In the genomic region with DNA sequence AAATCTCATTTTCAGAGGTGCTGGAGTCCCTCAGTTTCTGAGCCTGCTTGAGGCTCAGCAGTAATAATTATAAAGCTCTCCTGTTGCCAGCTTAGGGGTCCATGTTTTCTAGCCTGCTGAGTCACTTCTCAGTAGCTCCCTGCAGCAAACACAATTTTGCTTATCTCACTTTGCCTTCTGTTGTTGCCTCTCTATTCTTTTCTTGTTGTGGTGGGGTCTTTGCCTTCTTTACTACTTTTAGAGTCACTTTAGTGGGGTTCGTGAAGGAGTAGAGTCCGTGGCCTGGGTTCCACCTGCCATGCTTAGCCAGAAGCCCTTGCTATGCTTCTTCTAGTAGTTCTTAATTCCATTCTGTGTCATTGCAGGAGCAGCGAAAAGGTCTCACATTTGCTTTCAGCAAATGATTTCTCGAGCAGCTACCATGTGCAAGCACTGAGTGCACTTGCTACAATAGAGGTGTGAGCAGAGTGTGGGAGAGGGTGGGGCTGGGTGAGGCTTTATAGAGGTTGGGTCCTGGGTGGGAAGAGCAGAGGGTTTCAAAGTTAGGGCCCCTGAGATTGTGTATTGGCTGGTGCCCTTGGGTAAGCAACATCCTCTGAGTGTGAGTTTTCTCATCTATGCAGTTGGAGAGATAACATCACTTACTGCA, we compare ENCODE assay signal across 1 cellular context.
TF ChIP-seq lines count a peak whose summit lies in the region.

No MANE protein-coding gene starts in this region.

TF ChIP-seq in K562, 482 proteins besides CTCF, POLR2A, EP300 and RAD21 (continued from another document and continues in another):
- TF ChIP-seq, protein P1, sequence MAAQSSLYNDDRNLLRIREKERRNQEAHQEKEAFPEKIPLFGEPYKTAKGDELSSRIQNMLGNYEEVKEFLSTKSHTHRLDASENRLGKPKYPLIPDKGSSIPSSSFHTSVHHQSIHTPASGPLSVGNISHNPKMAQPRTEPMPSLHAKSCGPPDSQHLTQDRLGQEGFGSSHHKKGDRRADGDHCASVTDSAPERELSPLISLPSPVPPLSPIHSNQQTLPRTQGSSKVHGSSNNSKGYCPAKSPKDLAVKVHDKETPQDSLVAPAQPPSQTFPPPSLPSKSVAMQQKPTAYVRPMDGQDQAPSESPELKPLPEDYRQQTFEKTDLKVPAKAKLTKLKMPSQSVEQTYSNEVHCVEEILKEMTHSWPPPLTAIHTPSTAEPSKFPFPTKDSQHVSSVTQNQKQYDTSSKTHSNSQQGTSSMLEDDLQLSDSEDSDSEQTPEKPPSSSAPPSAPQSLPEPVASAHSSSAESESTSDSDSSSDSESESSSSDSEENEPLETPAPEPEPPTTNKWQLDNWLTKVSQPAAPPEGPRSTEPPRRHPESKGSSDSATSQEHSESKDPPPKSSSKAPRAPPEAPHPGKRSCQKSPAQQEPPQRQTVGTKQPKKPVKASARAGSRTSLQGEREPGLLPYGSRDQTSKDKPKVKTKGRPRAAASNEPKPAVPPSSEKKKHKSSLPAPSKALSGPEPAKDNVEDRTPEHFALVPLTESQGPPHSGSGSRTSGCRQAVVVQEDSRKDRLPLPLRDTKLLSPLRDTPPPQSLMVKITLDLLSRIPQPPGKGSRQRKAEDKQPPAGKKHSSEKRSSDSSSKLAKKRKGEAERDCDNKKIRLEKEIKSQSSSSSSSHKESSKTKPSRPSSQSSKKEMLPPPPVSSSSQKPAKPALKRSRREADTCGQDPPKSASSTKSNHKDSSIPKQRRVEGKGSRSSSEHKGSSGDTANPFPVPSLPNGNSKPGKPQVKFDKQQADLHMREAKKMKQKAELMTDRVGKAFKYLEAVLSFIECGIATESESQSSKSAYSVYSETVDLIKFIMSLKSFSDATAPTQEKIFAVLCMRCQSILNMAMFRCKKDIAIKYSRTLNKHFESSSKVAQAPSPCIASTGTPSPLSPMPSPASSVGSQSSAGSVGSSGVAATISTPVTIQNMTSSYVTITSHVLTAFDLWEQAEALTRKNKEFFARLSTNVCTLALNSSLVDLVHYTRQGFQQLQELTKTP (IDR thresholded peaks at IDR 0.05; ENCODE audit: low read depth in 1 of 2, partially characterized antibody in 2 of 2), result peak in 1 of 2 experiments; percentile 44
- TF ChIP-seq NEUROD1 (IDR thresholded peaks at IDR 0.05; ENCODE audit: borderline replicate concordance, low read depth, low read length, partially characterized antibody), result peak; percentile 32
- TF ChIP-seq NONO (IDR thresholded peaks at IDR 0.05; ENCODE audit: low read depth in 2 of 2, low read length in 1 of 2), result no peak
- no peak for TF ChIP-seq ILK (tag; IDR thresholded peaks at IDR 0.05; ENCODE audit: borderline replicate concordance, low read depth)
- TF ChIP-seq POLR2AphosphoS5 (IDR thresholded peaks at IDR 0.05; ENCODE audit: control insufficient read depth, insufficient read depth, low read depth, low read length), result 0 out of 2 replicates have a peak, but pooled peaks have one; percentile 22
- peak; percentile 88 for TF ChIP-seq SOX6 (IDR thresholded peaks at IDR 0.05)
- peak; percentile 78 for TF ChIP-seq TAL1 (IDR thresholded peaks at IDR 0.05)
- TF ChIP-seq, protein P2, sequence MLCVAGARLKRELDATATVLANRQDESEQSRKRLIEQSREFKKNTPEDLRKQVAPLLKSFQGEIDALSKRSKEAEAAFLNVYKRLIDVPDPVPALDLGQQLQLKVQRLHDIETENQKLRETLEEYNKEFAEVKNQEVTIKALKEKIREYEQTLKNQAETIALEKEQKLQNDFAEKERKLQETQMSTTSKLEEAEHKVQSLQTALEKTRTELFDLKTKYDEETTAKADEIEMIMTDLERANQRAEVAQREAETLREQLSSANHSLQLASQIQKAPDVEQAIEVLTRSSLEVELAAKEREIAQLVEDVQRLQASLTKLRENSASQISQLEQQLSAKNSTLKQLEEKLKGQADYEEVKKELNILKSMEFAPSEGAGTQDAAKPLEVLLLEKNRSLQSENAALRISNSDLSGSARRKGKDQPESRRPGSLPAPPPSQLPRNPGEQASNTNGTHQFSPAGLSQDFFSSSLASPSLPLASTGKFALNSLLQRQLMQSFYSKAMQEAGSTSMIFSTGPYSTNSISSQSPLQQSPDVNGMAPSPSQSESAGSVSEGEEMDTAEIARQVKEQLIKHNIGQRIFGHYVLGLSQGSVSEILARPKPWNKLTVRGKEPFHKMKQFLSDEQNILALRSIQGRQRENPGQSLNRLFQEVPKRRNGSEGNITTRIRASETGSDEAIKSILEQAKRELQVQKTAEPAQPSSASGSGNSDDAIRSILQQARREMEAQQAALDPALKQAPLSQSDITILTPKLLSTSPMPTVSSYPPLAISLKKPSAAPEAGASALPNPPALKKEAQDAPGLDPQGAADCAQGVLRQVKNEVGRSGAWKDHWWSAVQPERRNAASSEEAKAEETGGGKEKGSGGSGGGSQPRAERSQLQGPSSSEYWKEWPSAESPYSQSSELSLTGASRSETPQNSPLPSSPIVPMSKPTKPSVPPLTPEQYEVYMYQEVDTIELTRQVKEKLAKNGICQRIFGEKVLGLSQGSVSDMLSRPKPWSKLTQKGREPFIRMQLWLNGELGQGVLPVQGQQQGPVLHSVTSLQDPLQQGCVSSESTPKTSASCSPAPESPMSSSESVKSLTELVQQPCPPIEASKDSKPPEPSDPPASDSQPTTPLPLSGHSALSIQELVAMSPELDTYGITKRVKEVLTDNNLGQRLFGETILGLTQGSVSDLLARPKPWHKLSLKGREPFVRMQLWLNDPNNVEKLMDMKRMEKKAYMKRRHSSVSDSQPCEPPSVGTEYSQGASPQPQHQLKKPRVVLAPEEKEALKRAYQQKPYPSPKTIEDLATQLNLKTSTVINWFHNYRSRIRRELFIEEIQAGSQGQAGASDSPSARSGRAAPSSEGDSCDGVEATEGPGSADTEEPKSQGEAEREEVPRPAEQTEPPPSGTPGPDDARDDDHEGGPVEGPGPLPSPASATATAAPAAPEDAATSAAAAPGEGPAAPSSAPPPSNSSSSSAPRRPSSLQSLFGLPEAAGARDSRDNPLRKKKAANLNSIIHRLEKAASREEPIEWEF (CRISPR knock-in tag; IDR thresholded peaks at IDR 0.05), result no peak
- no peak for TF ChIP-seq CBX2 (IDR thresholded peaks at IDR 0.05; ENCODE audit: insufficient read depth, low read length, poor library complexity, severe bottlenecking)
- peak; percentile 67 for TF ChIP-seq NCOR1 (IDR thresholded peaks at IDR 0.05)
- peak; percentile 84 for TF ChIP-seq MAFG (tag; conservative IDR thresholded peaks at IDR 0.05)
- TF ChIP-seq NFIC (IDR thresholded peaks at IDR 0.05), result 0 out of 2 replicates have a peak, but pooled peaks have one; percentile 15
- TF ChIP-seq ATF1 (CRISPR knock-in tag; IDR thresholded peaks at IDR 0.05), result no peak
- no peak for TF ChIP-seq ATF1 (tag; IDR thresholded peaks at IDR 0.05)
- no peak for TF ChIP-seq ZNF212 (CRISPR knock-in tag; IDR thresholded peaks at IDR 0.05)
- TF ChIP-seq POLR3A (IDR thresholded peaks at IDR 0.05; ENCODE audit: borderline replicate concordance, extremely low read depth, insufficient read depth, insufficient read length), result no peak
- TF ChIP-seq CBFA2T3 (IDR thresholded peaks at IDR 0.05), result peak; percentile 81
- peak; percentile 33 for TF ChIP-seq TAF9B (IDR thresholded peaks at IDR 0.05; ENCODE audit: partially characterized antibody)
- 0 out of 4 replicates have a peak, but pooled peaks of 1 of the 2 experiments have one; percentile 32 for TF ChIP-seq TBL1XR1 (IDR thresholded peaks at IDR 0.05; ENCODE audit: low read length in 2 of 2)
- TF ChIP-seq, protein P3, sequence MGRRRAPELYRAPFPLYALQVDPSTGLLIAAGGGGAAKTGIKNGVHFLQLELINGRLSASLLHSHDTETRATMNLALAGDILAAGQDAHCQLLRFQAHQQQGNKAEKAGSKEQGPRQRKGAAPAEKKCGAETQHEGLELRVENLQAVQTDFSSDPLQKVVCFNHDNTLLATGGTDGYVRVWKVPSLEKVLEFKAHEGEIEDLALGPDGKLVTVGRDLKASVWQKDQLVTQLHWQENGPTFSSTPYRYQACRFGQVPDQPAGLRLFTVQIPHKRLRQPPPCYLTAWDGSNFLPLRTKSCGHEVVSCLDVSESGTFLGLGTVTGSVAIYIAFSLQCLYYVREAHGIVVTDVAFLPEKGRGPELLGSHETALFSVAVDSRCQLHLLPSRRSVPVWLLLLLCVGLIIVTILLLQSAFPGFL (CRISPR knock-in tag; IDR thresholded peaks at IDR 0.05), result no peak
- TF ChIP-seq FOSL1 (tag; conservative IDR thresholded peaks at IDR 0.05), result peak; percentile 69
- no peak for TF ChIP-seq MXI1 (IDR thresholded peaks at IDR 0.05; ENCODE audit: low read depth, low read length)
- peak; percentile 95 for TF ChIP-seq ARID1B (IDR thresholded peaks at IDR 0.05)
- TF ChIP-seq WHSC1 (IDR thresholded peaks at IDR 0.05; ENCODE audit: low read length), result no peak
- no peak for TF ChIP-seq ZNF408 (CRISPR knock-in tag; IDR thresholded peaks at IDR 0.05; ENCODE audit: low read depth)
- no peak for TF ChIP-seq U2AF2 (optimal IDR thresholded peaks at IDR 0.05; ENCODE audit: low read depth, low read length)
- TF ChIP-seq, protein P4, sequence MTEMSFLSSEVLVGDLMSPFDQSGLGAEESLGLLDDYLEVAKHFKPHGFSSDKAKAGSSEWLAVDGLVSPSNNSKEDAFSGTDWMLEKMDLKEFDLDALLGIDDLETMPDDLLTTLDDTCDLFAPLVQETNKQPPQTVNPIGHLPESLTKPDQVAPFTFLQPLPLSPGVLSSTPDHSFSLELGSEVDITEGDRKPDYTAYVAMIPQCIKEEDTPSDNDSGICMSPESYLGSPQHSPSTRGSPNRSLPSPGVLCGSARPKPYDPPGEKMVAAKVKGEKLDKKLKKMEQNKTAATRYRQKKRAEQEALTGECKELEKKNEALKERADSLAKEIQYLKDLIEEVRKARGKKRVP (CRISPR knock-in tag; IDR thresholded peaks at IDR 0.05), result 0 out of 2 replicates have a peak, but pooled peaks have one; percentile 17
- no peak for TF ChIP-seq FOS (IDR thresholded peaks at IDR 0.05; ENCODE audit: extremely low read depth, insufficient read length)
- peak; percentile 85 for TF ChIP-seq SMARCE1 (IDR thresholded peaks at IDR 0.05)
- TF ChIP-seq GATAD2B (IDR thresholded peaks at IDR 0.05; ENCODE audit: borderline replicate concordance), result no peak
- no peak for TF ChIP-seq CEBPB (tag; IDR thresholded peaks at IDR 0.05)
- peak; percentile 91 for TF ChIP-seq SMARCA4 (IDR thresholded peaks at IDR 0.05)
- TF ChIP-seq, protein P5, sequence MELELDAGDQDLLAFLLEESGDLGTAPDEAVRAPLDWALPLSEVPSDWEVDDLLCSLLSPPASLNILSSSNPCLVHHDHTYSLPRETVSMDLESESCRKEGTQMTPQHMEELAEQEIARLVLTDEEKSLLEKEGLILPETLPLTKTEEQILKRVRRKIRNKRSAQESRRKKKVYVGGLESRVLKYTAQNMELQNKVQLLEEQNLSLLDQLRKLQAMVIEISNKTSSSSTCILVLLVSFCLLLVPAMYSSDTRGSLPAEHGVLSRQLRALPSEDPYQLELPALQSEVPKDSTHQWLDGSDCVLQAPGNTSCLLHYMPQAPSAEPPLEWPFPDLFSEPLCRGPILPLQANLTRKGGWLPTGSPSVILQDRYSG (tag; conservative IDR thresholded peaks at IDR 0.05; ENCODE audit: low read depth), result 0 out of 2 replicates have a peak, but pooled peaks have one; percentile 35
- TF ChIP-seq MAFF (IDR thresholded peaks at IDR 0.05; ENCODE audit: low read length), result peak; percentile 73
- TF ChIP-seq, protein P6, sequence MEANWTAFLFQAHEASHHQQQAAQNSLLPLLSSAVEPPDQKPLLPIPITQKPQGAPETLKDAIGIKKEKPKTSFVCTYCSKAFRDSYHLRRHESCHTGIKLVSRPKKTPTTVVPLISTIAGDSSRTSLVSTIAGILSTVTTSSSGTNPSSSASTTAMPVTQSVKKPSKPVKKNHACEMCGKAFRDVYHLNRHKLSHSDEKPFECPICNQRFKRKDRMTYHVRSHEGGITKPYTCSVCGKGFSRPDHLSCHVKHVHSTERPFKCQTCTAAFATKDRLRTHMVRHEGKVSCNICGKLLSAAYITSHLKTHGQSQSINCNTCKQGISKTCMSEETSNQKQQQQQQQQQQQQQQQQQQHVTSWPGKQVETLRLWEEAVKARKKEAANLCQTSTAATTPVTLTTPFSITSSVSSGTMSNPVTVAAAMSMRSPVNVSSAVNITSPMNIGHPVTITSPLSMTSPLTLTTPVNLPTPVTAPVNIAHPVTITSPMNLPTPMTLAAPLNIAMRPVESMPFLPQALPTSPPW (CRISPR knock-in tag; IDR thresholded peaks at IDR 0.05), result peak; percentile 18; the same call in 1 of the 2 replicates
- TF ChIP-seq ZNF444 (CRISPR knock-in tag; IDR thresholded peaks at IDR 0.05), result no peak
- no peak for TF ChIP-seq KLF16 (IDR thresholded peaks at IDR 0.05)
- TF ChIP-seq ZC3H8 (IDR thresholded peaks at IDR 0.05), result no peak
- TF ChIP-seq ZNF766 (CRISPR knock-in tag; conservative IDR thresholded peaks at IDR 0.05), result peak; percentile 61
- peak; percentile 94 for TF ChIP-seq ZNF316 (IDR thresholded peaks at IDR 0.05)
- no peak for TF ChIP-seq TCF7L2 (IDR thresholded peaks at IDR 0.05; ENCODE audit: low read depth, low read length)
- TF ChIP-seq ZNF707 (CRISPR knock-in tag; conservative IDR thresholded peaks at IDR 0.05), result no peak
- no peak for TF ChIP-seq TRIM28 (IDR thresholded peaks at IDR 0.05)
- TF ChIP-seq, protein P7, sequence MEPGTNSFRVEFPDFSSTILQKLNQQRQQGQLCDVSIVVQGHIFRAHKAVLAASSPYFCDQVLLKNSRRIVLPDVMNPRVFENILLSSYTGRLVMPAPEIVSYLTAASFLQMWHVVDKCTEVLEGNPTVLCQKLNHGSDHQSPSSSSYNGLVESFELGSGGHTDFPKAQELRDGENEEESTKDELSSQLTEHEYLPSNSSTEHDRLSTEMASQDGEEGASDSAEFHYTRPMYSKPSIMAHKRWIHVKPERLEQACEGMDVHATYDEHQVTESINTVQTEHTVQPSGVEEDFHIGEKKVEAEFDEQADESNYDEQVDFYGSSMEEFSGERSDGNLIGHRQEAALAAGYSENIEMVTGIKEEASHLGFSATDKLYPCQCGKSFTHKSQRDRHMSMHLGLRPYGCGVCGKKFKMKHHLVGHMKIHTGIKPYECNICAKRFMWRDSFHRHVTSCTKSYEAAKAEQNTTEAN (CRISPR knock-in tag; IDR thresholded peaks at IDR 0.05), result no peak
- TF ChIP-seq HDAC2 (IDR thresholded peaks at IDR 0.05), result 0 out of 2 replicates have a peak, but pooled peaks have one; percentile 33
- TF ChIP-seq SRSF9 (IDR thresholded peaks at IDR 0.05; ENCODE audit: borderline replicate concordance, low read depth, low read length), result no peak
- no peak for TF ChIP-seq ZNF668 (CRISPR knock-in tag; IDR thresholded peaks at IDR 0.05)
- no peak for TF ChIP-seq CCNT2 (IDR thresholded peaks at IDR 0.05; ENCODE audit: borderline replicate concordance, extremely low read depth, insufficient read length, low read depth, low read length)
- no peak for TF ChIP-seq MBD2 (IDR thresholded peaks at IDR 0.05; ENCODE audit: borderline replicate concordance, low read depth)
- TF ChIP-seq PML (IDR thresholded peaks at IDR 0.05; ENCODE audit: low read length), result 0 out of 2 replicates have a peak, but pooled peaks have one; percentile 37
- TF ChIP-seq TGIF2 (CRISPR knock-in tag; IDR thresholded peaks at IDR 0.05), result no peak
- TF ChIP-seq, protein P8, sequence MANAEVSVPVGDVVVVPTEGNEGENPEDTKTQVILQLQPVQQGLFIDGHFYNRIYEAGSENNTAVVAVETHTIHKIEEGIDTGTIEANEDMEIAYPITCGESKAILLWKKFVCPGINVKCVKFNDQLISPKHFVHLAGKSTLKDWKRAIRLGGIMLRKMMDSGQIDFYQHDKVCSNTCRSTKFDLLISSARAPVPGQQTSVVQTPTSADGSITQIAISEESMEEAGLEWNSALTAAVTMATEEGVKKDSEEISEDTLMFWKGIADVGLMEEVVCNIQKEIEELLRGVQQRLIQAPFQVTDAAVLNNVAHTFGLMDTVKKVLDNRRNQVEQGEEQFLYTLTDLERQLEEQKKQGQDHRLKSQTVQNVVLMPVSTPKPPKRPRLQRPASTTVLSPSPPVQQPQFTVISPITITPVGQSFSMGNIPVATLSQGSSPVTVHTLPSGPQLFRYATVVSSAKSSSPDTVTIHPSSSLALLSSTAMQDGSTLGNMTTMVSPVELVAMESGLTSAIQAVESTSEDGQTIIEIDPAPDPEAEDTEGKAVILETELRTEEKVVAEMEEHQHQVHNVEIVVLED (CRISPR knock-in tag; IDR thresholded peaks at IDR 0.05), result no peak
